In the genomic region with DNA sequence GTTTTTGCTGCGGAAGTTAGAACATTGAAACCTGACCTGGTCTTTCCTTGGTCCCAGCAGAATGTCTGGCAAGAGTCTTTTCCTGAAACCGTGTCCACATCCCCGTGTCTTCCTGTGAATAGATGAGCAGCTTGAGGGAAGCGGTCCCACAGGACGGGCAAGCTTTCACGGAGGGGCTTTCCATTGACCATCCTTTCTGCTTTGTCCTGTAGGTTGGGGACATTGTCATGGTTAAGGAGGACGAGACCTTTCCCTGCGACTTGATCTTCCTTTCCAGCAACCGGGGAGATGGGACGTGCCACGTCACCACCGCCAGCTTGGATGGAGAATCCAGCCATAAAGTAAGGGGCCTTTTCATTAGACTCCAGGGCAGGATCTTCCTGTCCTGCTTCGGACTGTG, we compare ENCODE assay signal across 24 cellular contexts.
"Had no signal": no experiment of that assay in that cellular context is flagged by ENCODE, and none has a peak within 500 bp of the region (broad histone marks: within the 10 kb centered on the region; RNA-seq: fewer than 3 reads in every experiment).

No MANE protein-coding gene starts in this region.

- H3K9me3 Mint-ChIP-seq: activated naive CD4-positive, alpha-beta T cell treated with anti-CD3 and anti-CD28 coated beads for 36 hours; activated T-cell treated with anti-CD3 and anti-CD28 coated beads, Interleukin-2, amount 50 U/mL, for 24 hours had no signal

- H3K27me3 Mint-ChIP-seq: activated naive CD8-positive, alpha-beta T cell; activated T-cell treated with anti-CD3 and anti-CD28 coated beads, Interleukin-2, amount 50 U/mL, for 24 hours; brain; IgD-negative memory B cell; T-helper 17 cell had no signal

- H3K4me1 Mint-ChIP-seq: brain, IgD-negative memory B cell, WTC11 had no signal

- H3K27ac Mint-ChIP-seq: activated CD8-positive, alpha-beta T cell treated with anti-CD3 and anti-CD28 coated beads, Interleukin-2, amount 10 ng/mL, durations not matched to agents 7 days and 5 days; activated naive CD4-positive, alpha-beta T cell treated with anti-CD3 and anti-CD28 coated beads for 36 hours; activated T-cell treated with anti-CD3 and anti-CD28 coated beads, Interleukin-2, amount 50 U/mL, for 24 hours; brain; T-helper 17 cell had no signal

- H3K4me3 Mint-ChIP-seq: activated CD8-positive, alpha-beta T cell treated with anti-CD3 and anti-CD28 coated beads, Interleukin-2, amount 10 ng/mL, durations not matched to agents 7 days and 5 days; activated naive CD4-positive, alpha-beta T cell treated with anti-CD3 and anti-CD28 coated beads for 36 hours; activated naive CD8-positive, alpha-beta T cell; activated T-cell treated with anti-CD3 and anti-CD28 coated beads, Interleukin-2, amount 50 U/mL, for 24 hours; brain; IgD-negative memory B cell; T-helper 17 cell; WTC11 had no signal

- ATAC-seq: activated CD8-positive, alpha-beta T cell treated with anti-CD3 and anti-CD28 coated beads, Interleukin-2, amount 10 ng/mL, durations not matched to agents 7 days and 5 days; T-helper 17 cell; WTC11 had no signal

- DNase-seq: activated CD4-positive, alpha-beta T cell treated with anti-CD3 and anti-CD28 coated beads for 48 hours; activated CD4-positive, alpha-beta T cell treated with anti-CD3 and anti-CD28 coated beads, Interleukin-2, amount 50 U/mL, for 4 hours; activated CD4-positive, CD25-positive, alpha-beta regulatory T cell treated with anti-CD3 and anti-CD28 coated beads, Interleukin-2, amount 50 U/mL, for 72 hours; activated CD8-positive, alpha-beta T cell treated with anti-CD3 and anti-CD28 coated beads, Interleukin-2, amount 10 ng/mL, durations not matched to agents 7 days and 5 days; activated gamma-delta T cell; activated naive CD4-positive, alpha-beta T cell treated with anti-CD3 and anti-CD28 coated beads for 36 hours; activated T-cell treated with anti-CD3 and anti-CD28 coated beads, Interleukin-2, amount 50 U/mL, for 24 hours; amygdala; KG1; NCI-H1092; NCI-H1417; NCI-H2029; NCI-H2107; NCI-H2171 treated with DMSO at 0.1 percent for 48 hours; NCI-H226; NCI-H526; NCI-H82; SIG-M5; T-helper 17 cell; T-helper 9 cell had no signal
